ENCODE assay signal across 1 cellular context in the genomic region with DNA sequence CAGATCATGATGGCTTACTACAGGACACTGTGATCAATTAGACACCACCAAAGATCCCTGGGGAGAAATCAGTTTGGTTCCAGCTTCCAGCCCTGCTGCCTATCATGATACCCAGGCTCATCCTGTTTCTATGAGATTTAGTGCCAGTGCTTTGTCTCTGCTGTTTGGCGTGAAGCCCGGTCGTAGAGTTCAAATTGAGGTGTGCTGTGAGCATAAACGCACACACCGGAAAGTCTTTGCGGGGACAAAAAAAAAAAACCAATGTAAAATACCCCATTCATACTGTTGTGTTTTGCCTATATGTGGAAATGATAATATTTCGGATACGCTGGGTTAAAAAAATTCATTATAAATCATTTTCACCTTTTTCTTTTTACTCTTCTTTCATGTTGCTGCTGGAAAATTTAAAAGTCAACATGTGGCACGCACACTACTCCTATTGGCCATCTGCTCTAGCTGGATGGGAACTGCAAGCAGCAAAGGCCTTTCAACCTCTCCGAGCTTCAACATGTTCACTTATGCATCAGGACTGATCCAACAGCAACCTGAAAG.
A peak's percentile ranks its signal among the peaks of the same experiment; 100 is the strongest.
TF ChIP-seq lines count a peak whose summit lies in the region.

No MANE protein-coding gene starts in this region.

TF ChIP-seq in Ishikawa, 13 proteins besides CTCF, POLR2A, EP300 and RAD21:
- TF ChIP-seq FOXM1 (IDR thresholded peaks at IDR 0.05; ENCODE audit: borderline replicate concordance, low read depth) (peak; percentile 67; the same call in 1 of the 2 replicates), EGR1 (IDR thresholded peaks at IDR 0.05) (no peak)
